1 cellular context compared by ENCODE assay signal in the genomic region with DNA sequence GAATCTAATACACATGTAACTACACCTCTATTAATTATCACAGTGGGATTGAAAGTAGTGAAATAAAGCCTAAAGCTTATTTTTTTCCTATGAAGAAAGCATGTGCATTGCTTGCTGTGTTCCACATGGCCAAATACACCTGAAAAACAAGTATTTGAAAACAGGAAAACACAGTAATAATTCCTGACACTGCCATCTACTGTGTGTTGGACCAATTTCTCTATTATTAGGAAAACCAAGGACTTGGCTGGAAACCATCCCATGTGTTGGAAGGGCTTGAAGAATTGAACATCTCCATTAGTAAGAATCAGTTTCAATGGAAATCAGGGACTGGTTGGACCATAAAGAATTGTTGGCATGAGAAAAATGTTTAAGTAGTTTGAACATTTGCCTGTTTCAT.
TF ChIP-seq lines count a peak whose summit lies in the region.

No MANE protein-coding gene starts in this region.

TF ChIP-seq in SK-N-SH treated with all-trans-retinoic acid at 6 μM for 48 hours, 23 proteins besides CTCF, POLR2A, EP300 and RAD21 (continued from another document):
- no peak for TF ChIP-seq BACH2 (CRISPR knock-in tag; IDR thresholded peaks at IDR 0.05; ENCODE audit: borderline replicate concordance)
- no peak for TF ChIP-seq CSDC2 (CRISPR knock-in tag; IDR thresholded peaks at IDR 0.05)
- no peak for TF ChIP-seq OSR1 (CRISPR knock-in tag; IDR thresholded peaks at IDR 0.05)
- TF ChIP-seq CREB5 (CRISPR knock-in tag; IDR thresholded peaks at IDR 0.05; ENCODE audit: low read depth) = no peak
- TF ChIP-seq, protein P1, sequence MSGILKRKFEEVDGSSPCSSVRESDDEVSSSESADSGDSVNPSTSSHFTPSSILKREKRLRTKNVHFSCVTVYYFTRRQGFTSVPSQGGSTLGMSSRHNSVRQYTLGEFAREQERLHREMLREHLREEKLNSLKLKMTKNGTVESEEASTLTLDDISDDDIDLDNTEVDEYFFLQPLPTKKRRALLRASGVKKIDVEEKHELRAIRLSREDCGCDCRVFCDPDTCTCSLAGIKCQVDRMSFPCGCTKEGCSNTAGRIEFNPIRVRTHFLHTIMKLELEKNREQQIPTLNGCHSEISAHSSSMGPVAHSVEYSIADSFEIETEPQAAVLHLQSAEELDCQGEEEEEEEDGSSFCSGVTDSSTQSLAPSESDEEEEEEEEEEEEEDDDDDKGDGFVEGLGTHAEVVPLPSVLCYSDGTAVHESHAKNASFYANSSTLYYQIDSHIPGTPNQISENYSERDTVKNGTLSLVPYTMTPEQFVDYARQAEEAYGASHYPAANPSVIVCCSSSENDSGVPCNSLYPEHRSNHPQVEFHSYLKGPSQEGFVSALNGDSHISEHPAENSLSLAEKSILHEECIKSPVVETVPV (CRISPR knock-in tag; IDR thresholded peaks at IDR 0.05) = no peak
- no peak for TF ChIP-seq ARNTL (CRISPR knock-in tag; IDR thresholded peaks at IDR 0.05; ENCODE audit: borderline replicate concordance, low read depth)
- no peak for TF ChIP-seq PPARA (CRISPR knock-in tag; IDR thresholded peaks at IDR 0.05; ENCODE audit: borderline replicate concordance)
TF ChIP-seq in SK-N-SH treated with all-trans-retinoic acid at 6 μM for 48 hours: peak in this region for 0.
